In genomic region chr15:74025436-74025835, GRCh38 we compare ENCODE assay signal across 28 cellular contexts. TPM values are rescaled to one million over a fixed set of nuclear protein-coding genes. Genes with fewer than 3 reads are reported as not detected.
DNase-seq lines count a peak whose midpoint lies in the region; ATAC-seq, FAIRE-seq and TF ChIP-seq lines count a peak whose summit lies in the region.
"Had no signal": no experiment of that assay in that cellular context is flagged by ENCODE, and none has a peak within 500 bp of the region (broad histone marks: within the 10 kb centered on the region; RNA-seq: fewer than 3 reads in every experiment).

No MANE protein-coding gene starts in this region.

- H3K9ac ChIP-seq in astrocyte (ENCODE audit: low read length), result no peak overlapping the region

- H3K9me3 ChIP-seq in AG04450 (ENCODE audit: control insufficient read depth, insufficient read depth, low read length) (no peaks in the 10 kb centered on the region; the same call in 1 of the 2 replicates), astrocyte (ENCODE audit: insufficient read depth, low read depth, low read length) (no peaks in the 10 kb centered on the region), ovary (no peaks in the 10 kb centered on the region)
- H3K9me3 ChIP-seq: adrenal gland, esophagus muscularis mucosa, left lung, mucosa of descending colon, prostate gland, upper lobe of left lung had no signal

- no peak overlapping the region for H3K27ac Mint-ChIP-seq in astrocyte (ENCODE audit: unreplicated experiment)
- H3K27ac Mint-ChIP-seq in activated CD4-positive, alpha-beta T cell treated with anti-CD3 and anti-CD28 coated beads for 36 hours, result no peak overlapping the region
- H3K27ac Mint-ChIP-seq: stimulated activated naive CD8-positive, alpha-beta T cell treated with anti-CD3 and anti-CD28 coated beads, Interleukin-15, amount 100 ng/mL, for 72 hours had no signal

- H2AFZ ChIP-seq in astrocyte (ENCODE audit: low read depth, low read length), result no peak overlapping the region

- H3K9me3 Mint-ChIP-seq in astrocyte (ENCODE audit: unreplicated experiment), result no peaks in the 10 kb centered on the region
- no peaks in the 10 kb centered on the region for H3K9me3 Mint-ChIP-seq in activated CD4-positive, alpha-beta T cell treated with anti-CD3 and anti-CD28 coated beads for 36 hours (ENCODE audit: low read depth)
- H3K9me3 Mint-ChIP-seq: stimulated activated naive CD8-positive, alpha-beta T cell treated with anti-CD3 and anti-CD28 coated beads, Interleukin-15, amount 100 ng/mL, for 72 hours had no signal

- TF ChIP-seq CTCF in AG04450 (IDR thresholded peaks at IDR 0.05; ENCODE audit: low read depth, low read length), result no peak
- no peak for TF ChIP-seq CTCF in AG10803 (conservative IDR thresholded peaks at IDR 0.05; ENCODE audit: low read length)
- TF ChIP-seq CTCF in astrocyte (IDR thresholded peaks at IDR 0.05; ENCODE audit: insufficient read depth, low read depth, low read length), result no peak
- TF ChIP-seq CTCF in ovary (IDR thresholded peaks at IDR 0.05), result no peak

- H3K36me3 ChIP-seq in astrocyte (ENCODE audit: insufficient read depth, low read length), result peaks cover 17% of the 10 kb centered on the region
- no peaks in the 10 kb centered on the region for H3K36me3 ChIP-seq in ovary

- H3K4me1 ChIP-seq in astrocyte (ENCODE audit: insufficient read depth, low read length) (peaks cover 14% of the 10 kb centered on the region), ovary (ENCODE audit: insufficient read depth) (peaks cover 4% of the 10 kb centered on the region)

- peaks cover 51% of the 10 kb centered on the region for H4K20me1 ChIP-seq in astrocyte (ENCODE audit: insufficient read depth, low read length)

- H3K27me3 Mint-ChIP-seq in astrocyte (ENCODE audit: low read depth, unreplicated experiment), result no peaks in the 10 kb centered on the region
- H3K27me3 Mint-ChIP-seq in activated CD4-positive, alpha-beta T cell treated with anti-CD3 and anti-CD28 coated beads for 36 hours, result no peaks in the 10 kb centered on the region
- H3K27me3 Mint-ChIP-seq: stimulated activated naive CD8-positive, alpha-beta T cell treated with anti-CD3 and anti-CD28 coated beads, Interleukin-15, amount 100 ng/mL, for 72 hours had no signal

- no peak for TF ChIP-seq POLR2A in ovary (IDR thresholded peaks at IDR 0.05)

- H3K27me3 ChIP-seq in AG04450 (ENCODE audit: control insufficient read depth, insufficient read depth, low read length) (no peaks in the 10 kb centered on the region), astrocyte (ENCODE audit: insufficient read depth, low read length) (no peaks in the 10 kb centered on the region), ovary (no peaks in the 10 kb centered on the region)
- H3K27me3 ChIP-seq: adrenal gland, esophagus muscularis mucosa, left lung, upper lobe of left lung had no signal

- no peak overlapping the region for H3K4me3 ChIP-seq in AG04450 (ENCODE audit: low read depth, low read length)
- H3K4me3 ChIP-seq in AG10803 (ENCODE audit: low read length), result no peak overlapping the region
- H3K4me3 ChIP-seq in astrocyte (ENCODE audit: insufficient read depth, low read depth, low read length), result no peak overlapping the region
- H3K4me3 ChIP-seq in ovary, result no peak overlapping the region
- H3K4me3 ChIP-seq: adrenal gland, esophagus muscularis mucosa, left lung, mucosa of descending colon, prostate gland, upper lobe of left lung had no signal

- H3K4me3 Mint-ChIP-seq in astrocyte (ENCODE audit: unreplicated experiment), result no peak overlapping the region
- H3K4me3 Mint-ChIP-seq in activated CD4-positive, alpha-beta T cell treated with anti-CD3 and anti-CD28 coated beads for 36 hours, result no peak overlapping the region
- H3K4me3 Mint-ChIP-seq: stimulated activated naive CD8-positive, alpha-beta T cell treated with anti-CD3 and anti-CD28 coated beads, Interleukin-15, amount 100 ng/mL, for 72 hours had no signal

- H3K4me2 ChIP-seq in astrocyte (ENCODE audit: low read length), result peak overlapping the region; percentile 51

- no peak for ATAC-seq in activated CD4-positive, alpha-beta T cell treated with anti-CD3 and anti-CD28 coated beads for 36 hours
- ATAC-seq: left lung; mucosa of descending colon; stimulated activated naive CD8-positive, alpha-beta T cell treated with anti-CD3 and anti-CD28 coated beads, Interleukin-15, amount 100 ng/mL, for 72 hours had no signal

- WGBS in ovary, 3 donors, result 57 to 62% (median 59%) methylated on average over 5 of the region's 5 CpGs

- intact Hi-C loops in activated CD4-positive, alpha-beta T cell treated with anti-CD3 and anti-CD28 coated beads for 36 hours (cut with DNase I, micrococcal nuclease), result no loop called here
- intact Hi-C loops in ovary (cut with DNase I), result no loop called here

- DNase-seq in AG04450 (ENCODE audit: low read depth, low spot score), result no peak
- peak; percentile 22 for DNase-seq in AG10803 (ENCODE audit: low read depth)
- DNase-seq in astrocyte (ENCODE audit: low read depth), result no peak
- DNase-seq in glomerular endothelial cell (ENCODE audit: extremely low read depth, low read depth, low spot score), result peak; percentile 48
- DNase-seq in activated CD4-positive, alpha-beta T cell treated with anti-CD3 and anti-CD28 coated beads for 36 hours, result no peak
- no peak for DNase-seq in NCI-H748 treated with DMSO at 0.1 percent for 48 hours (lab: John Stamatoyannopoulos, UW)
- no peak for DNase-seq in ovary
- DNase-seq in stimulated activated CD4-positive, alpha-beta T cell treated with anti-CD3 and anti-CD28 coated beads, Interleukin-4, amount 100 ng/mL, for 4 hours, result no peak
- DNase-seq: activated CD4-positive, CD25-positive, alpha-beta regulatory T cell treated with anti-CD3 and anti-CD28 coated beads, Interleukin-2, amount 50 U/mL, for 72 hours; AML-193; central memory CD4-positive, alpha-beta T cell; glutamatergic neuron; mucosa of descending colon; NCI-H1105; NCI-H2081 treated with DMSO at 0.1 percent for 48 hours; NK-92 treated with Interleukin-12 subunit alpha and Interleukin-12 subunit beta, amount 100 ng/mL, for 24 hours; small intestine; stimulated activated CD4-positive, alpha-beta T cell treated with anti-CD3 and anti-CD28 coated beads, Interleukin-2, amount 100 ng/mL, for 48 hours; stimulated activated naive CD8-positive, alpha-beta T cell treated with anti-CD3 and anti-CD28 coated beads, Interleukin-15, amount 100 ng/mL, for 72 hours; T1000; upper lobe of left lung had no signal

- H3K4me1 Mint-ChIP-seq in astrocyte (ENCODE audit: low read depth, unreplicated experiment), result peaks cover 7% of the 10 kb centered on the region
- H3K4me1 Mint-ChIP-seq in activated CD4-positive, alpha-beta T cell treated with anti-CD3 and anti-CD28 coated beads for 36 hours, result peaks cover 12% of the 10 kb centered on the region
- H3K4me1 Mint-ChIP-seq: stimulated activated naive CD8-positive, alpha-beta T cell treated with anti-CD3 and anti-CD28 coated beads, Interleukin-15, amount 100 ng/mL, for 72 hours had no signal

- no peak for FAIRE-seq in astrocyte (lab: Jason Lieb, UNC)
- FAIRE-seq: GM18507, small intestine had no signal

- CTCF ChIA-PET in AG04450 (lab: Charles Lee), result interaction anchor here (1.6 kb wide), 1 partner anchor 9 kb away, joined by 4 read pairs; no protein-coding TSS in a partner anchor
- CTCF ChIA-PET in activated CD4-positive, alpha-beta T cell treated with anti-CD3 and anti-CD28 coated beads for 36 hours (lab: Charles Lee), result interaction anchor here (1.2 to 1.6 kb wide), 2 partner anchors 21 to 23 kb away, joined by 3 to 8 read pairs; no protein-coding TSS in a partner anchor

- POLR2A ChIA-PET in AG04450 (lab: Yijun Ruan, JAX), result no interaction called here
- POLR2A ChIA-PET in activated CD4-positive, alpha-beta T cell treated with anti-CD3 and anti-CD28 coated beads for 36 hours (lab: Charles Lee), result no interaction called here

- peaks cover 15% of the 10 kb centered on the region for H3K79me2 ChIP-seq in astrocyte (ENCODE audit: insufficient read depth, low read length)

- H3K36me3 Mint-ChIP-seq in astrocyte (ENCODE audit: low read depth, unreplicated experiment), result peaks cover 31% of the 10 kb centered on the region
- peaks cover 36% of the 10 kb centered on the region for H3K36me3 Mint-ChIP-seq in activated CD4-positive, alpha-beta T cell treated with anti-CD3 and anti-CD28 coated beads for 36 hours (ENCODE audit: low read depth)

- H3K27ac ChIP-seq in AG04450 (ENCODE audit: low read depth, low read length), result peak overlapping the region; percentile 39
- H3K27ac ChIP-seq in astrocyte (ENCODE audit: low read depth, low read length), result no peak overlapping the region
- no peak overlapping the region for H3K27ac ChIP-seq in ovary

- no peak for TF ChIP-seq EP300 in ovary (IDR thresholded peaks at IDR 0.05)

RNA-seq across cellular contexts. Expression of gene PML, which starts 30.9 kb away (rescaled TPM):
- 7.6 and 12.5 TPM in 2 replicates for polyA plus RNA-seq in AG04450 (2011; rRNA removed)
- polyA minus RNA-seq in AG04450 (2011; rRNA and poly(A)+ RNA removed), result 22.0 and 22.5 TPM in 2 replicates
- total RNA-seq in astrocyte, result 116 and 119 TPM in 2 replicates
- 196 and 216 TPM in 2 replicates for total RNA-seq in glomerular endothelial cell
- 10 to 100 TPM; 72.6 to 75.4 TPM for total RNA-seq in activated CD4-positive, alpha-beta T cell treated with anti-CD3 and anti-CD28 coated beads for 36 hours
- 10 to 100 TPM; 37.4 to 60.8 (median 51.7) TPM for total RNA-seq in ovary
- 10 to 100 TPM; 20.7 to 26.0 TPM for polyA plus RNA-seq in ovary

RNA-seq across cellular contexts. Expression of gene STOML1, which starts 33.3 kb away (rescaled TPM):
- polyA plus RNA-seq in AG04450 (2011; rRNA removed), result 7.3 and 10.0 TPM in 2 replicates
- 5.0 and 6.3 TPM in 2 replicates for polyA minus RNA-seq in AG04450 (2011; rRNA and poly(A)+ RNA removed)
- total RNA-seq in astrocyte, result 12.4 and 16.6 TPM in 2 replicates
- total RNA-seq in glomerular endothelial cell, result 13.4 and 14.6 TPM in 2 replicates
- total RNA-seq in activated CD4-positive, alpha-beta T cell treated with anti-CD3 and anti-CD28 coated beads for 36 hours, result 1 to 10 TPM; 6.3 to 7.1 TPM
- total RNA-seq in ovary, result 10 to 100 TPM in 5 of 7 donors, 1 to 10 TPM in 2; 6.0 to 22.9 (median 13.3) TPM
- polyA plus RNA-seq in ovary, result 10 to 100 TPM in 1 of 2 donors, 1 to 10 TPM in 1; 2.1 to 12.1 TPM

RNA-seq across cellular contexts. Expression of gene GOLGA6A, which starts 56.9 kb away (rescaled TPM):
- not detected in 2 replicates for polyA plus RNA-seq in AG04450 (2011; rRNA removed)
- polyA minus RNA-seq in AG04450 (2011; rRNA and poly(A)+ RNA removed), result not detected in 2 replicates
- 0.30 and 0.31 TPM in 2 replicates for total RNA-seq in astrocyte
- not detected in 2 replicates for total RNA-seq in glomerular endothelial cell
- not detected for total RNA-seq in activated CD4-positive, alpha-beta T cell treated with anti-CD3 and anti-CD28 coated beads for 36 hours
- total RNA-seq in ovary, result under 1 TPM in 2 of 7 donors, not detected in 5; 0.37 to 0.48 TPM
- under 1 TPM in 1 of 2 donors, not detected in 1; 0.04 TPM for polyA plus RNA-seq in ovary
- total RNA-seq: adrenal gland, Daoy, left lung, mucosa of descending colon, NCI-H460 had no signal

Comparison
In these comparisons a context has a peak if more than half of its experiments do, and no peak if none do; other contexts are left out.
1. DNase-seq: peak in AG10803 (single experiment) and glomerular endothelial cell (single experiment); none in AG04450 (single experiment), astrocyte (single experiment), activated CD4-positive, alpha-beta T cell treated with anti-CD3 and anti-CD28 coated beads for 36 hours (single experiment), NCI-H748 treated with DMSO at 0.1 percent for 48 hours (single experiment), ovary (0 of 5) and stimulated activated CD4-positive, alpha-beta T cell treated with anti-CD3 and anti-CD28 coated beads, Interleukin-4, amount 100 ng/mL, for 4 hours (0 of 2).